Comparison of ENCODE assay signal across 38 cellular contexts in the genomic region with DNA sequence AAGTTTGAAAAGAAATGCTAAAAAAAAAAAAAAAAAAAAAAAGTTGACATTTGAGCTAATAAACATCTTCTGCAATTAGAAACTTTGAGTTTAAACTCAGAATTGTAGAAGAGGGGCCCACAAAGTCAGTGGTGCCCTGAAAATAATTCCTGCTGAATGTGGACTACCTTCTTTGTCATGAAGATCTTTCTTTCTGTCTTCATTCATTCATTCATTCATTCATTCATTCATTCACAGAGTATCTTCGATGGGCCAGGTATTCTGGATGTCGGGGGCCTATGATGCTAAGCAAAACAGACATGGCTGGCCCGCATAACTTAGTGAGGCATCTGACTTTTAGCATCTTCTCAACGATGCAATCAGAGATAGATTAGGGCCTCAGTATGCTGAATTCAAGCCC.
"Had no signal": no experiment of that assay in that cellular context is flagged by ENCODE, and none has a peak within 500 bp of the region (broad histone marks: within the 10 kb centered on the region; RNA-seq: fewer than 3 reads in every experiment).

No MANE protein-coding gene starts in this region.

- H3K4me1 ChIP-seq: breast epithelium had no signal

- H3K9me3 Mint-ChIP-seq: activated B cell treated with CpG ODN at 0.5 μM for 24 hours; activated CD4-positive, alpha-beta memory T cell treated with anti-CD3 and anti-CD28 coated beads for 36 hours; activated CD4-positive, alpha-beta T cell treated with anti-CD3 and anti-CD28 coated beads, Interleukin-2, amount 10 ng/mL, durations not matched to agents 24 days and 14 days; activated CD8-positive, alpha-beta T cell treated with anti-CD3 and anti-CD28 coated beads for 36 hours; activated naive CD4-positive, alpha-beta T cell treated with anti-CD3 and anti-CD28 coated beads for 36 hours; activated naive CD4-positive, alpha-beta T cell treated with anti-CD3 and anti-CD28 coated beads, Interleukin-2, amount 50 U/mL, for 72 hours; activated naive CD8-positive, alpha-beta T cell treated with anti-CD3 and anti-CD28 coated beads for 36 hours; activated T-cell treated with anti-CD3 and anti-CD28 coated beads, Interleukin-2, amount 50 U/mL, for 4 hours; activated T-cell treated with anti-CD3 and anti-CD28 coated beads, Interleukin-2, amount 50 U/mL, for 72 hours; activated T-helper 1 cell treated with anti-CD3 and anti-CD28 coated beads, Interleukin-12 subunit alpha, Interleukin-12 subunit beta, Interleukin-2, Interleukin-4 antibody, amounts not matched to agents 30 ng/mL and 10 ng/mL and 1 ng/mL, durations not matched to agents 14 hours and 24 hours and 36 hours; activated T-helper 17 cell treated with anti-CD3 and anti-CD28 coated beads, Interleukin-2, amount 50 U/mL, for 72 hours; central memory CD8-positive, alpha-beta T cell; T-helper 1 cell treated with Interleukin-12 subunit alpha and Interleukin-12 subunit beta and Interleukin-4 antibody, amounts not matched to agents 30 μg/mL and 1 μg/mL, for 36 hours; T-helper 2 cell treated with Interferon-gamma antibody and Interleukin-4, amounts not matched to agents 5 μg/mL and 100 μg/mL, for 36 hours had no signal

- H3K9me3 ChIP-seq: adrenal gland, body of pancreas, breast epithelium had no signal

- H3K36me3 Mint-ChIP-seq: activated CD4-positive, alpha-beta memory T cell treated with anti-CD3 and anti-CD28 coated beads for 36 hours; activated naive CD4-positive, alpha-beta T cell treated with anti-CD3 and anti-CD28 coated beads, Interleukin-2, amount 50 U/mL, for 72 hours; activated naive CD8-positive, alpha-beta T cell treated with anti-CD3 and anti-CD28 coated beads for 36 hours had no signal

- H3K4me3 Mint-ChIP-seq: activated B cell treated with CpG ODN at 0.5 μM for 24 hours; activated CD4-positive, alpha-beta memory T cell treated with anti-CD3 and anti-CD28 coated beads for 36 hours; activated CD4-positive, alpha-beta T cell treated with anti-CD3 and anti-CD28 coated beads, Interleukin-2, amount 10 ng/mL, durations not matched to agents 24 days and 14 days; activated CD8-positive, alpha-beta T cell treated with anti-CD3 and anti-CD28 coated beads for 36 hours; activated naive CD4-positive, alpha-beta T cell treated with anti-CD3 and anti-CD28 coated beads for 36 hours; activated naive CD8-positive, alpha-beta T cell treated with anti-CD3 and anti-CD28 coated beads for 36 hours; activated T-cell treated with anti-CD3 and anti-CD28 coated beads, Interleukin-2, amount 50 U/mL, for 4 hours; activated T-cell treated with anti-CD3 and anti-CD28 coated beads, Interleukin-2, amount 50 U/mL, for 72 hours; activated T-helper 1 cell treated with anti-CD3 and anti-CD28 coated beads, Interleukin-12 subunit alpha, Interleukin-12 subunit beta, Interleukin-2, Interleukin-4 antibody, amounts not matched to agents 30 ng/mL and 10 ng/mL and 1 ng/mL, durations not matched to agents 14 hours and 24 hours and 36 hours; activated T-helper 17 cell treated with anti-CD3 and anti-CD28 coated beads, Interleukin-2, amount 50 U/mL, for 72 hours; central memory CD8-positive, alpha-beta T cell; T-helper 1 cell treated with Interleukin-12 subunit alpha and Interleukin-12 subunit beta and Interleukin-4 antibody, amounts not matched to agents 30 μg/mL and 1 μg/mL, for 36 hours; T-helper 2 cell treated with Interferon-gamma antibody and Interleukin-4, amounts not matched to agents 5 μg/mL and 100 μg/mL, for 36 hours had no signal

- H3K27me3 ChIP-seq: adrenal gland, body of pancreas, brain microvascular endothelial cell, breast epithelium had no signal

- ATAC-seq: activated CD8-positive, alpha-beta T cell treated with anti-CD3 and anti-CD28 coated beads for 36 hours; activated naive CD4-positive, alpha-beta T cell treated with anti-CD3 and anti-CD28 coated beads, Interleukin-2, amount 50 U/mL, for 72 hours; activated T-cell treated with anti-CD3 and anti-CD28 coated beads, Interleukin-2, amount 50 U/mL, for 4 hours; activated T-cell treated with anti-CD3 and anti-CD28 coated beads, Interleukin-2, amount 50 U/mL, for 72 hours; activated T-helper 17 cell treated with anti-CD3 and anti-CD28 coated beads, Interleukin-2, amount 50 U/mL, for 72 hours; body of pancreas had no signal

- DNase-seq: activated B cell treated with CpG ODN at 0.5 μM for 24 hours; activated CD4-positive, alpha-beta memory T cell treated with anti-CD3 and anti-CD28 coated beads for 36 hours; activated CD4-positive, alpha-beta T cell treated with anti-CD3 and anti-CD28 coated beads for 4 hours; activated CD4-positive, alpha-beta T cell treated with anti-CD3 and anti-CD28 coated beads, Interleukin-2, amount 10 ng/mL, durations not matched to agents 24 days and 14 days; activated CD4-positive, alpha-beta T cell treated with anti-CD3 and anti-CD28 coated beads, Interleukin-2, amount 50 U/mL, for 1 hour; activated CD4-positive, alpha-beta T cell treated with anti-CD3 and anti-CD28 coated beads, Interleukin-2, amount 50 U/mL, for 4 hours; activated CD4-positive, CD25-positive, alpha-beta regulatory T cell treated with anti-CD3 and anti-CD28 coated beads, Interleukin-2, amount 50 U/mL, for 72 hours; activated CD8-positive, alpha-beta memory T cell treated with anti-CD3 and anti-CD28 coated beads, Interleukin-2, amount 50 U/mL, for 4 hours; activated CD8-positive, alpha-beta T cell treated with anti-CD3 and anti-CD28 coated beads for 36 hours; activated effector memory CD4-positive, alpha-beta T cell treated with anti-CD3 and anti-CD28 coated beads, Interleukin-2, amount 50 U/mL, for 16 hours; activated gamma-delta T cell treated with Interleukin-2 at 50 U/mL for 16 hours; activated naive CD4-positive, alpha-beta T cell; activated naive CD4-positive, alpha-beta T cell treated with anti-CD3 and anti-CD28 coated beads for 36 hours; activated naive CD4-positive, alpha-beta T cell treated with anti-CD3 and anti-CD28 coated beads, Interleukin-2, amount 50 U/mL, for 16 hours; activated naive CD8-positive, alpha-beta T cell treated with anti-CD3 and anti-CD28 coated beads for 36 hours; activated T-cell treated with anti-CD3 and anti-CD28 coated beads for 4 hours; activated T-cell treated with anti-CD3 and anti-CD28 coated beads, Interleukin-2, amount 50 U/mL, for 1 hour; activated T-cell treated with anti-CD3 and anti-CD28 coated beads, Interleukin-2, amount 50 U/mL, for 4 hours; activated T-cell treated with anti-CD3 and anti-CD28 coated beads, Interleukin-2, amount 50 U/mL, for 72 hours; adrenal gland; amniotic stem cell; aorta; body of pancreas; brain microvascular endothelial cell; cerebellar nuclear complex; T-helper 1 cell; T-helper 2 cell; T-helper 9 cell had no signal

- H3K27ac ChIP-seq: adrenal gland, body of pancreas, brain microvascular endothelial cell, breast epithelium, VCaP had no signal

- H3K27me3 Mint-ChIP-seq: activated B cell treated with CpG ODN at 0.5 μM for 24 hours had no signal

- FAIRE-seq: astrocyte, TTC549 had no signal

- H3K27ac Mint-ChIP-seq: activated B cell treated with CpG ODN at 0.5 μM for 24 hours; activated CD4-positive, alpha-beta memory T cell treated with anti-CD3 and anti-CD28 coated beads for 36 hours; activated CD4-positive, alpha-beta T cell treated with anti-CD3 and anti-CD28 coated beads, Interleukin-2, amount 10 ng/mL, durations not matched to agents 24 days and 14 days; activated CD8-positive, alpha-beta T cell treated with anti-CD3 and anti-CD28 coated beads for 36 hours; activated naive CD4-positive, alpha-beta T cell treated with anti-CD3 and anti-CD28 coated beads for 36 hours; activated naive CD4-positive, alpha-beta T cell treated with anti-CD3 and anti-CD28 coated beads, Interleukin-2, amount 50 U/mL, for 72 hours; activated naive CD8-positive, alpha-beta T cell treated with anti-CD3 and anti-CD28 coated beads for 36 hours; activated T-cell treated with anti-CD3 and anti-CD28 coated beads, Interleukin-2, amount 50 U/mL, for 72 hours; activated T-helper 1 cell treated with anti-CD3 and anti-CD28 coated beads, Interleukin-12 subunit alpha, Interleukin-12 subunit beta, Interleukin-2, Interleukin-4 antibody, amounts not matched to agents 30 ng/mL and 10 ng/mL and 1 ng/mL, durations not matched to agents 14 hours and 24 hours and 36 hours; activated T-helper 17 cell treated with anti-CD3 and anti-CD28 coated beads, Interleukin-2, amount 50 U/mL, for 72 hours; T-helper 1 cell treated with Interleukin-12 subunit alpha and Interleukin-12 subunit beta and Interleukin-4 antibody, amounts not matched to agents 30 μg/mL and 1 μg/mL, for 36 hours; T-helper 2 cell treated with Interferon-gamma antibody and Interleukin-4, amounts not matched to agents 5 μg/mL and 100 μg/mL, for 36 hours had no signal

- H3K36me3 ChIP-seq: breast epithelium had no signal

- H3K4me3 ChIP-seq: adrenal gland, body of pancreas, breast epithelium had no signal

- H3K4me1 Mint-ChIP-seq: activated B cell treated with CpG ODN at 0.5 μM for 24 hours; activated CD4-positive, alpha-beta T cell treated with anti-CD3 and anti-CD28 coated beads, Interleukin-2, amount 10 ng/mL, durations not matched to agents 24 days and 14 days; activated naive CD8-positive, alpha-beta T cell treated with anti-CD3 and anti-CD28 coated beads for 36 hours; activated T-helper 17 cell treated with anti-CD3 and anti-CD28 coated beads, Interleukin-2, amount 50 U/mL, for 72 hours; central memory CD8-positive, alpha-beta T cell had no signal
